In the genomic region with DNA sequence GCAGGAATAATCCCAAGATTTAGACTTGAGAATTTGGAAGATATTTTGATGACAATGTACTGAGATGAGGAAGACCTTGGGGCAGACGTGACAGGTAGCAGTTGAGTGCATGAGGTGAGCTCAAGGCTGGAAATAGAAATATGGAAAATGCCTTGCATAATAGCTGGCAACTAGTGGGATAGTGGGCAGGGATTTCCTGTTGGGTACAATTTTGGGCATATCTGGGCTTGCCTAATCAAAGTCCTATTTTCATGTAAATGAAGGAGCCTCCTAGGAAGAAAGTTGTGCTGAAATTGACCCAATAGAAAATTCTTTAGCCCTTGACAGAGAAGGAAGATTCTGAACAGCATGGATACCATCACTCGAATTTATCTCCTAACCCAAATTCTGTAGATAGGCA, we compare ENCODE assay signal across 26 cellular contexts.
"Had no signal": no experiment of that assay in that cellular context is flagged by ENCODE, and none has a peak within 500 bp of the region (broad histone marks: within the 10 kb centered on the region; RNA-seq: fewer than 3 reads in every experiment).

No MANE protein-coding gene starts in this region.

- DNase-seq: activated B cell treated with CpG ODN at 0.5 μM for 24 hours; activated CD4-positive, alpha-beta memory T cell treated with anti-CD3 and anti-CD28 coated beads, Interleukin-2, amount 10 ng/mL, durations not matched to agents 7 days and 5 days; activated CD4-positive, alpha-beta T cell treated with anti-CD3 and anti-CD28 coated beads, Interleukin-2, amount 50 U/mL, for 1 hour; activated CD8-positive, alpha-beta memory T cell treated with anti-CD3 and anti-CD28 coated beads, Interleukin-2, amount 50 U/mL, for 4 hours; activated T-cell treated with anti-CD3 and anti-CD28 coated beads, Interleukin-2, amount 50 U/mL, for 72 hours; amniotic stem cell; body of pancreas; KBM-7; MM.1S; NCI-H1105; NCI-H1436; NCI-H1694 treated with DMSO at 0.1 percent for 48 hours; NCI-H2029 treated with DMSO at 0.1 percent for 48 hours; NCI-H345; NCI-H510A; NCI-H526 treated with DMSO at 0.1 percent for 48 hours; NCI-H82; PC-3; SHP77; T-helper 17 cell; T-helper 9 cell had no signal

- H3K27me3 Mint-ChIP-seq: activated B cell treated with CpG ODN at 0.5 μM for 24 hours; activated naive CD4-positive, alpha-beta T cell treated with anti-CD3 and anti-CD28 coated beads, Interleukin-2, amount 50 U/mL, for 24 hours had no signal

- H3K27ac ChIP-seq: ascending aorta, body of pancreas, SJSA1 had no signal

- H3K36me3 ChIP-seq: ascending aorta, SJSA1 had no signal

- H3K9me3 Mint-ChIP-seq: activated B cell treated with CpG ODN at 0.5 μM for 24 hours; activated CD4-positive, alpha-beta memory T cell treated with anti-CD3 and anti-CD28 coated beads, Interleukin-2, amount 10 ng/mL, durations not matched to agents 7 days and 5 days; activated naive CD4-positive, alpha-beta T cell treated with anti-CD3 and anti-CD28 coated beads, Interleukin-2, amount 50 U/mL, for 24 hours; activated T-cell treated with anti-CD3 and anti-CD28 coated beads, Interleukin-2, amount 50 U/mL, for 72 hours had no signal

- H3K9me3 ChIP-seq: ascending aorta, body of pancreas, SJSA1 had no signal

- ATAC-seq: activated T-cell treated with anti-CD3 and anti-CD28 coated beads, Interleukin-2, amount 50 U/mL, for 72 hours; body of pancreas; PC-3; T-helper 17 cell had no signal

- H3K27me3 ChIP-seq: ascending aorta, body of pancreas, SJSA1 had no signal

- H3K4me1 ChIP-seq: ascending aorta, body of pancreas, SJSA1 had no signal

- H3K36me3 Mint-ChIP-seq: activated naive CD4-positive, alpha-beta T cell treated with anti-CD3 and anti-CD28 coated beads, Interleukin-2, amount 50 U/mL, for 24 hours had no signal

- H3K4me3 ChIP-seq: ascending aorta, body of pancreas, SJSA1 had no signal

- FAIRE-seq: RCC 7860, TTC549 had no signal

- H3K4me3 Mint-ChIP-seq: activated B cell treated with CpG ODN at 0.5 μM for 24 hours; activated CD4-positive, alpha-beta memory T cell treated with anti-CD3 and anti-CD28 coated beads, Interleukin-2, amount 10 ng/mL, durations not matched to agents 7 days and 5 days; activated naive CD4-positive, alpha-beta T cell treated with anti-CD3 and anti-CD28 coated beads, Interleukin-2, amount 50 U/mL, for 24 hours; activated T-cell treated with anti-CD3 and anti-CD28 coated beads, Interleukin-2, amount 50 U/mL, for 72 hours; T-helper 17 cell had no signal

- H3K27ac Mint-ChIP-seq: activated B cell treated with CpG ODN at 0.5 μM for 24 hours; activated CD4-positive, alpha-beta memory T cell treated with anti-CD3 and anti-CD28 coated beads, Interleukin-2, amount 10 ng/mL, durations not matched to agents 7 days and 5 days; activated naive CD4-positive, alpha-beta T cell treated with anti-CD3 and anti-CD28 coated beads, Interleukin-2, amount 50 U/mL, for 24 hours; activated T-cell treated with anti-CD3 and anti-CD28 coated beads, Interleukin-2, amount 50 U/mL, for 72 hours; T-helper 17 cell had no signal
